In genomic region chr3:180340395-180340794, GRCh38 we compare ENCODE assay signal across 10 cellular contexts.
"Had no signal": no experiment of that assay in that cellular context is flagged by ENCODE, and none has a peak within 500 bp of the region (broad histone marks: within the 10 kb centered on the region; RNA-seq: fewer than 3 reads in every experiment).

No MANE protein-coding gene starts in this region.

- H3K4me3 Mint-ChIP-seq: GM23338, H9, HFFc6 had no signal

- FAIRE-seq: H1 had no signal

- H3K4me1 Mint-ChIP-seq: GM23338, H9 had no signal

- H3K27ac ChIP-seq: GM23248 had no signal

- H3K27ac Mint-ChIP-seq: GM23338, H9, HFFc6 had no signal

- H3K4me1 ChIP-seq: HAP-1 had no signal

- H3K4me2 ChIP-seq: GM23338 had no signal

- H3K4me3 ChIP-seq: GM23248, GM23338, HAP-1 had no signal

- ATAC-seq: GM23338, HCT116 had no signal

- H3K36me3 ChIP-seq: HAP-1 had no signal

- H3K9ac ChIP-seq: GM23248 had no signal

- H2AFZ ChIP-seq: GM23248, GM23338 had no signal

- DNase-seq: GM23248, GOT3, H7, H9, HCEC 1CT, HFFc6 had no signal

- H3K9me3 ChIP-seq: HAP-1 had no signal

- H3K9me3 Mint-ChIP-seq: GM23338, H9, HFFc6 had no signal
